9 cellular contexts compared by ENCODE assay signal in genomic region chr17:81867123-81867951, GRCh38. TPM values are rescaled to one million over a fixed set of nuclear protein-coding genes. Genes with fewer than 3 reads are reported as not detected.
DNase-seq lines count a peak whose midpoint lies in the region; ATAC-seq, FAIRE-seq and TF ChIP-seq lines count a peak whose summit lies in the region.
"Had no signal": no experiment of that assay in that cellular context is flagged by ENCODE, and none has a peak within 500 bp of the region (broad histone marks: within the 10 kb centered on the region; RNA-seq: fewer than 3 reads in every experiment).

No MANE protein-coding gene starts in this region.

- no peaks in the 10 kb centered on the region for H3K36me3 ChIP-seq in mucosa of descending colon (ENCODE audit: low read depth)

- ATAC-seq in central memory CD8-positive, alpha-beta T cell (replicated peaks; ENCODE audit: extremely low read depth, poor library complexity, severe bottlenecking) = no peak
- ATAC-seq in mucosa of descending colon (peak; percentile 5), GM21360 (IDR thresholded peaks at IDR 0.05; ENCODE audit: unreplicated experiment) (no peak)

- H3K9me3 Mint-ChIP-seq in central memory CD8-positive, alpha-beta T cell = no peaks in the 10 kb centered on the region

- H3K4me3 ChIP-seq in mucosa of descending colon = no peak overlapping the region

- no peaks in the 10 kb centered on the region for H3K27me3 Mint-ChIP-seq in central memory CD8-positive, alpha-beta T cell

- peak overlapping the region; percentile 70 for H3K27ac Mint-ChIP-seq in central memory CD8-positive, alpha-beta T cell (ENCODE audit: low read depth)

- peaks cover 64% of the 10 kb centered on the region for H3K36me3 Mint-ChIP-seq in central memory CD8-positive, alpha-beta T cell (ENCODE audit: insufficient read depth)

- H3K4me3 Mint-ChIP-seq in central memory CD8-positive, alpha-beta T cell = peak overlapping the region; percentile 62

- TF ChIP-seq CTCF in mucosa of descending colon (IDR thresholded peaks at IDR 0.05) = no peak

- FAIRE-seq in RCC 7860 (lab: Jason Lieb, UNC) = no peak
- FAIRE-seq: colon had no signal

- intact Hi-C loops in mucosa of descending colon (cut with DNase I, micrococcal nuclease) = no loop called here

- peaks cover 71% of the 10 kb centered on the region for H3K4me1 ChIP-seq in mucosa of descending colon (ENCODE audit: low read depth)

- peak; percentile 48 for DNase-seq in activated T-cell treated with anti-CD3 and anti-CD28 coated beads, Interleukin-2, amount 50 U/mL, for 1 hour
- DNase-seq in activated T-cell treated with anti-CD3 and anti-CD28 coated beads for 4 hours (no peak), RCC 7860 (ENCODE audit: low spot score) (peak; percentile 34), mucosa of descending colon (peak; percentile 30 to 75 (median 70)), hippocampal formation (lab: John Stamatoyannopoulos, UW) (no peak)
- DNase-seq in central memory CD8-positive, alpha-beta T cell (ENCODE audit: low spot score in 2 of 2) = no peak
- no peak for DNase-seq in activated CD4-positive, CD25-positive, alpha-beta regulatory T cell (lab: John Stamatoyannopoulos, UW)

- peaks cover 30% of the 10 kb centered on the region for H3K4me1 Mint-ChIP-seq in central memory CD8-positive, alpha-beta T cell

- H3K9me3 ChIP-seq in mucosa of descending colon = no peaks in the 10 kb centered on the region

RNA-seq across cellular contexts. Expression of gene ARHGDIA, which starts 3.8 kb away (rescaled TPM):
- total RNA-seq in mucosa of descending colon = 100 to 1,000 TPM; 326 to 473 (median 442) TPM

RNA-seq across cellular contexts. Expression of gene P4HB, which starts 7.0 kb away (rescaled TPM):
- total RNA-seq in mucosa of descending colon = 100 to 1,000 TPM; 354 to 727 (median 491) TPM

RNA-seq across cellular contexts. Expression of gene ALYREF, which starts 24.0 kb away (rescaled TPM):
- 10 to 100 TPM; 38.1 to 88.7 (median 43.3) TPM for total RNA-seq in mucosa of descending colon

RNA-seq across cellular contexts. Expression of gene ANAPC11, which starts 24.2 kb away (rescaled TPM):
- 10 to 100 TPM; 78.2 to 97.1 (median 81.3) TPM for total RNA-seq in mucosa of descending colon

RNA-seq across cellular contexts. Expression of gene PPP1R27, which starts 32.5 kb away (rescaled TPM):
- under 1 TPM in 2 of 3 donors, not detected in 1; 0.52 to 0.84 TPM for total RNA-seq in mucosa of descending colon

Comparison
In these comparisons a context has a peak if more than half of its experiments do, and no peak if none do; other contexts are left out.
1. DNase-seq: peak in activated T-cell treated with anti-CD3 and anti-CD28 coated beads, Interleukin-2, amount 50 U/mL, for 1 hour (single experiment), RCC 7860 (single experiment) and mucosa of descending colon (3 of 3); none in activated T-cell treated with anti-CD3 and anti-CD28 coated beads for 4 hours (single experiment), central memory CD8-positive, alpha-beta T cell (0 of 2), activated CD4-positive, CD25-positive, alpha-beta regulatory T cell (0 of 4) and hippocampal formation (0 of 2).